1 cellular context compared by ENCODE assay signal in genomic region chrX:127317159-127317558, GRCh38.
TF ChIP-seq lines count a peak whose summit lies in the region.

No MANE protein-coding gene starts in this region.

TF ChIP-seq in GM23338, 12 proteins besides CTCF, POLR2A, EP300 and RAD21 (continued from another document):
- TF ChIP-seq ZNF462 (CRISPR knock-in tag; IDR thresholded peaks at IDR 0.05) (no peak), JUNB (IDR thresholded peaks at IDR 0.05; ENCODE audit: unreplicated experiment) (no peak), STAT1 (IDR thresholded peaks at IDR 0.05; ENCODE audit: unreplicated experiment) (no peak), POLR2AphosphoS5 (IDR thresholded peaks at IDR 0.05; ENCODE audit: low read depth) (no peak), NANOG (IDR thresholded peaks at IDR 0.05; ENCODE audit: borderline replicate concordance) (no peak), ETS1 (IDR thresholded peaks at IDR 0.05) (no peak), CREB1 (CRISPR knock-in tag; IDR thresholded peaks at IDR 0.05; ENCODE audit: low read depth) (no peak), EZH2phosphoT487 (IDR thresholded peaks at IDR 0.05; ENCODE audit: unreplicated experiment) (no peak), EZH2 (IDR thresholded peaks at IDR 0.05; ENCODE audit: low read depth, unreplicated experiment) (no peak)
